8 cellular contexts compared by ENCODE assay signal in the genomic region with DNA sequence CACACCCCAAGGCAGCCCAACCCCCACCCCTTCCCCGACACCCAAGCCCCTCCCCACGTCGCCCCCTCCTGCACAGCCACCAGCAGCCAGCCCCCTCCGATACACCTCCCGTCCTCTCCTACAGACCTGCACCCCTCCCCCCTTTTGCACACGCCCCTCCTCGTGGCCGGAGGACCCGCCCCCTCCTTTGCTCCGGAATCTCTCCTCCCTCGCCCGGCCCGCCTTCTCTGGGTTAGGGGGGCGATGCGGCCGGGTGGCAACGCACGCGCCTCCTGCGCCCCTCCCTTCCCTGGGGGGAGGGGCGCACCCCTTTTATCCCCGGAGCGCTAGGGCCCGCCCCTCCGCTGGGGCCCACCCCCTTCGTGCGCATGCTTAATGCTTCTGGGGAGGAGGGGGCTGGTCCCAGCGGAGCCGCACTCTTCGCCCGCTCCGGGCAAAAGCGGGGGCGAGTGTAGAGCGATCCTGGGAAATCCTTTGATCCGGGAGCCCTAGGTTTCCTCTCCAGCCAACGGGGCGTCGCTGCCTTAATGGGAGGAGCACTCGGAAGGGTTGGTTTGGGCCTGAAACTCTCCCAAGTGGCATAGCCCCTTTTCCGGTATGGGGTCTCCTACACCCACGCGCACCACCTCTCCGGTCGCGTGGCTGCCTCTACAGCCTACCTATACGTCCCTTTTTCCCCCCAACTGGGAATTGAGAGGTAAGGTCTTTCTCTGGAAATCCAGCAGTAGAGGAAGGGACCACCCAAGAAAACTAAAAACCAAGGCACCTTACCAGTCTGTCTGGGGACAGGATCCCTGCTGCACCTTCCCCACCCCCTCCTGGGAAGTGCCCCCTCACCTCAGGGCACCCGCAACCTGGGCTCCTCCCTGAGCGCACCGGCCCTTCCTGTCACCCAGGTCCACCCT. TPM values are rescaled to one million over a fixed set of nuclear protein-coding genes. Genes with fewer than 3 reads are reported as not detected.
A peak's percentile ranks its signal among the peaks of the same experiment; 100 is the strongest.
DNase-seq lines count a peak whose midpoint lies in the region; ATAC-seq and TF ChIP-seq lines count a peak whose summit lies in the region.

No MANE protein-coding gene starts in this region.

- peak overlapping the region; percentile 98 for H3K27ac ChIP-seq in VCaP
- H3K27ac ChIP-seq in mammary epithelial cell (ENCODE audit: insufficient read depth, low read depth, low read length), result no peak overlapping the region
- H3K27ac ChIP-seq in iPS-20b (ENCODE audit: low read length), result no peak overlapping the region

- CTCF ChIA-PET in mammary epithelial cell (lab: Charles Lee; ENCODE audit: low non-redundant PET), result no interaction called here

- BruUV-seq in mammary epithelial cell (replicated peaks; lab: Mats Ljungman, UMichigan), result no TSS peak

- H3K4me1 ChIP-seq in mammary epithelial cell (ENCODE audit: insufficient read depth, low read length) (peaks cover 26% of the 10 kb centered on the region), iPS-20b (ENCODE audit: insufficient read depth, low read length) (peaks cover 28% of the 10 kb centered on the region), skeletal muscle satellite cell (ENCODE audit: control insufficient read depth, insufficient read depth, low read length) (peaks cover 32% of the 10 kb centered on the region)

- ATAC-seq in GM18907 (IDR thresholded peaks at IDR 0.05; ENCODE audit: unreplicated experiment), result no peak

- 8% methylated on average over 19 of the region's 50 CpGs for WGBS in mammary epithelial cell (ENCODE audit: low coverage, missing lambda C conversion rate)

- H3K4me3 ChIP-seq in mammary epithelial cell (replicated peaks in 1 of 3; ENCODE audit: insufficient read depth in 1 of 3, low read depth in 2 of 3, low read length in 3 of 3), result peak overlapping the region; percentile 54 to 76 (median 63)
- peak overlapping the region; percentile 92 for H3K4me3 ChIP-seq in iPS-20b (ENCODE audit: low read length)
- peak overlapping the region; percentile 81 for H3K4me3 ChIP-seq in skeletal muscle satellite cell (ENCODE audit: low read length)

- H3K27me3 ChIP-seq in mammary epithelial cell (ENCODE audit: insufficient read depth, low read length) (no peaks in the 10 kb centered on the region), iPS-20b (ENCODE audit: insufficient read depth, low read length) (peaks cover 3% of the 10 kb centered on the region; the same call in 1 of the 2 replicates), skeletal muscle satellite cell (ENCODE audit: control insufficient read depth, insufficient read depth, low read length) (no peaks in the 10 kb centered on the region)

- H3K4me2 ChIP-seq in mammary epithelial cell (ENCODE audit: insufficient read depth, low read depth, low read length) (peak overlapping the region; percentile 99), skeletal muscle satellite cell (ENCODE audit: low read length) (peak overlapping the region; percentile 88)

- TF ChIP-seq CTCF in VCaP (conservative IDR thresholded peaks at IDR 0.05) (no peak), mammary epithelial cell (conservative IDR thresholded peaks at IDR 0.05 in 1 of 2, IDR thresholded peaks at IDR 0.05 in 1 of 2; ENCODE audit: extremely low read depth in 1 of 2, insufficient read depth in 1 of 2, low read depth in 1 of 2, low read length in 2 of 2) (no peak)

- in situ Hi-C loops in mammary epithelial cell (cut with MboI; ENCODE audit: low sequenced_read_pairs in 2 of 2), result no loop called here

- intact Hi-C loops in mammary epithelial cell (cut with micrococcal nuclease), result no loop called here

- H3K9ac ChIP-seq in mammary epithelial cell (ENCODE audit: insufficient read depth, low read length) (no peak overlapping the region), iPS-20b (ENCODE audit: low read depth, low read length) (peak overlapping the region; percentile 91), skeletal muscle satellite cell (ENCODE audit: low read depth, low read length) (peak overlapping the region; percentile 70)

- peak; percentile 63 to 82 for DNase-seq in AML-193 (lab: John Stamatoyannopoulos, UW)
- DNase-seq in GOT3 (lab: John Stamatoyannopoulos, UW), result peak; percentile 78
- peak; percentile 99 for DNase-seq in NCI-H2171 (lab: John Stamatoyannopoulos, UW)
- DNase-seq in mammary epithelial cell, result peak; percentile 51

- H3K36me3 ChIP-seq in mammary epithelial cell (ENCODE audit: insufficient read depth, low read length) (no peaks in the 10 kb centered on the region), iPS-20b (ENCODE audit: insufficient read depth, low read depth, low read length) (peaks cover 9% of the 10 kb centered on the region), skeletal muscle satellite cell (ENCODE audit: insufficient read depth, low read length) (no peaks in the 10 kb centered on the region)

- peak overlapping the region; percentile 26 for H2AFZ ChIP-seq in mammary epithelial cell (ENCODE audit: low read depth, low read length)

- H3K9me3 ChIP-seq in mammary epithelial cell (replicated peaks; ENCODE audit: insufficient read depth, low read length), result no peaks in the 10 kb centered on the region
- no peaks in the 10 kb centered on the region for H3K9me3 ChIP-seq in iPS-20b (ENCODE audit: insufficient read depth, low read depth, low read length)
- no peaks in the 10 kb centered on the region for H3K9me3 ChIP-seq in skeletal muscle satellite cell (replicated peaks; ENCODE audit: low read length)

- H3K79me2 ChIP-seq in mammary epithelial cell (ENCODE audit: insufficient read depth, low read length), result no peaks in the 10 kb centered on the region

- no peaks in the 10 kb centered on the region for H4K20me1 ChIP-seq in mammary epithelial cell (ENCODE audit: insufficient read depth, low read length)

- dilution Hi-C loops in mammary epithelial cell (cut with HindIII; ENCODE audit: low sequenced_read_pairs), result no loop called here

RNA-seq across cellular contexts. Expression of gene SOX12, which starts 1.9 kb away (rescaled TPM):
- 1 to 10 TPM; 3.7 to 6.2 TPM for total RNA-seq in mammary epithelial cell
- 2.0 TPM for polyA plus RNA-seq in mammary epithelial cell
- 1.3 TPM for polyA minus RNA-seq in mammary epithelial cell
- total RNA-seq in skeletal muscle satellite cell (2012; rRNA removed), result 3.3 and 4.2 TPM in 2 replicates

RNA-seq across cellular contexts. Expression of gene NRSN2, which starts 19.6 kb away (rescaled TPM):
- total RNA-seq in mammary epithelial cell, result 10 to 100 TPM; 16.9 to 48.3 TPM
- polyA plus RNA-seq in mammary epithelial cell, result 26.7 TPM
- polyA minus RNA-seq in mammary epithelial cell, result 13.6 TPM
- total RNA-seq in skeletal muscle satellite cell (2012; rRNA removed), result 18.0 and 28.8 TPM in 2 replicates

RNA-seq across cellular contexts. Expression of gene ZCCHC3, which starts 29.9 kb away (rescaled TPM):
- total RNA-seq in mammary epithelial cell, result 10 to 100 TPM in 1 of 2 donors, 1 to 10 TPM in 1; 9.2 to 11.5 TPM
- polyA plus RNA-seq in mammary epithelial cell, result 6.6 TPM
- polyA minus RNA-seq in mammary epithelial cell, result 9.7 TPM
- total RNA-seq in skeletal muscle satellite cell (2012; rRNA removed), result 3.7 and 4.1 TPM in 2 replicates

RNA-seq across cellular contexts. Expression of gene C20orf96, which starts 36.7 kb away (rescaled TPM):
- 1 to 10 TPM in 1 of 2 donors, under 1 TPM in 1; 0.83 to 2.7 TPM for total RNA-seq in mammary epithelial cell
- polyA plus RNA-seq in mammary epithelial cell, result 2.3 TPM
- polyA minus RNA-seq in mammary epithelial cell, result not detected
- total RNA-seq in skeletal muscle satellite cell (2012; rRNA removed), result 1.1 and 1.8 TPM in 2 replicates

RNA-seq across cellular contexts. Expression of gene TRIB3, which starts 53.3 kb away (rescaled TPM):
- total RNA-seq in mammary epithelial cell, result 100 to 1,000 TPM; 238 to 248 TPM
- polyA plus RNA-seq in mammary epithelial cell, result 117 TPM
- polyA minus RNA-seq in mammary epithelial cell, result 43.1 TPM
- total RNA-seq in skeletal muscle satellite cell (2012; rRNA removed), result 23.8 and 58.3 TPM in 2 replicates
